ENCODE assay signal across 15 cellular contexts in genomic region chr12:115398311-115398781, GRCh38.
A peak's percentile ranks its signal among the peaks of the same experiment; 100 is the strongest.
DNase-seq lines count a peak whose midpoint lies in the region; ATAC-seq, FAIRE-seq and TF ChIP-seq lines count a peak whose summit lies in the region.
"Had no signal": no experiment of that assay in that cellular context is flagged by ENCODE, and none has a peak within 500 bp of the region (broad histone marks: within the 10 kb centered on the region; RNA-seq: fewer than 3 reads in every experiment).

No MANE protein-coding gene starts in this region.

- 0% methylated on average over 4 of the region's 4 CpGs for WGBS in K562 (ENCODE audit: insufficient coverage, low coverage, missing lambda C conversion rate)

- TF ChIP-seq RAD21 in K562 (CRISPR knock-in tag; conservative IDR thresholded peaks at IDR 0.05 in 1 of 2, IDR thresholded peaks at IDR 0.05 in 1 of 2): peak; percentile 41 to 58

- H2AFZ ChIP-seq in K562 (ENCODE audit: low read depth, low read length): no peak overlapping the region

- H4K20me1 ChIP-seq in K562 (replicated peaks; ENCODE audit: control insufficient read depth, insufficient read depth, low read length): no peaks in the 10 kb centered on the region

- no peak for TF ChIP-seq EP300 in K562 (IDR thresholded peaks at IDR 0.05; ENCODE audit: low read length)

- no peak overlapping the region for H3K4me3 ChIP-seq in K562
- H3K4me3 ChIP-seq: dorsolateral prefrontal cortex, pancreas had no signal

- H3K9me1 ChIP-seq in K562 (ENCODE audit: control insufficient read depth, insufficient read depth, low read length): no peaks in the 10 kb centered on the region

- CTCF ChIA-PET in K562 (lab: Yijun Ruan, JAX; ENCODE audit: low intra/inter-chr PET ratio): no interaction called here

- H3K9ac ChIP-seq in K562 (ENCODE audit: insufficient read depth in 1 of 2, low read depth in 2 of 2, low read length in 2 of 2): no peak overlapping the region

- no TSS peak for BruUV-seq in K562 (replicated peaks; lab: Mats Ljungman, UMichigan)

- H3K4me2 ChIP-seq in K562 (ENCODE audit: insufficient read depth, low read length): no peak overlapping the region

- H3K9me3 ChIP-seq in K562 (replicated peaks; ENCODE audit: control insufficient read depth, insufficient read depth, low read depth, low read length): no peaks in the 10 kb centered on the region
- H3K9me3 ChIP-seq: pancreas had no signal

- peak; percentile 21 to 45 (median 36); a peak in 3 of 6 replicates for TF ChIP-seq CTCF in K562 (IDR thresholded peaks at IDR 0.05 in 2 of 3, conservative IDR thresholded peaks at IDR 0.05 in 1 of 3; ENCODE audit: insufficient read depth in 2 of 3, low read depth in 1 of 3, low read length in 3 of 3)

- no peak for ATAC-seq in K562
- ATAC-seq: activated CD8-positive, alpha-beta memory T cell treated with anti-CD3 and anti-CD28 coated beads, Interleukin-2, amount 10 ng/mL, durations not matched to agents 7 days and 5 days; pancreas had no signal

- no peak for FAIRE-seq in K562 (lab: Jason Lieb, UNC)
- no peak for FAIRE-seq in GM12892 (lab: Jason Lieb, UNC)
- FAIRE-seq: pancreas had no signal

- intact Hi-C loops in K562 (cut with micrococcal nuclease): no loop called here
- intact Hi-C loops in posterior vena cava (cut with DNase I): loop anchor here in 1 of 2 donors (5.0 kb wide), 1 partner anchor 1611 kb away; no protein-coding TSS in a partner anchor

- no peak for TF ChIP-seq POLR2A in K562 (conservative IDR thresholded peaks at IDR 0.05)
- TF ChIP-seq POLR2A in GM12892 (IDR thresholded peaks at IDR 0.05; ENCODE audit: low read depth, low read length): no peak

- H3K27ac ChIP-seq in K562 (ENCODE audit: extremely low read depth, low read depth, low read length): no peak overlapping the region
- H3K27ac ChIP-seq: dorsolateral prefrontal cortex, pancreas had no signal

- POLR2A ChIA-PET in K562 (lab: Yijun Ruan, JAX): no interaction called here

- H3K36me3 ChIP-seq in K562 (ENCODE audit: control insufficient read depth, insufficient read depth, low read length): no peaks in the 10 kb centered on the region
- H3K36me3 ChIP-seq: pancreas had no signal

- H3K27me3 ChIP-seq in K562 (ENCODE audit: control insufficient read depth in 2 of 2, insufficient read depth in 2 of 2, low read length in 2 of 2): no peaks in the 10 kb centered on the region

- in situ Hi-C loops in K562 (cut with MboI): no loop called here

- DNase-seq in DMS153 (lab: John Stamatoyannopoulos, UW) (peak; percentile 65), DMS153 treated with DMSO at 0.1 percent for 48 hours (lab: John Stamatoyannopoulos, UW; ENCODE audit: unreplicated experiment) (no peak), NCI-H1092 (lab: John Stamatoyannopoulos, UW) (peak; percentile 38), K562 (ENCODE audit: extremely low read depth in 1 of 4, low spot score in 3 of 4) (no peak), mucosa of gallbladder (ENCODE audit: low spot score) (peak; percentile 34), posterior vena cava (ENCODE audit: low spot score) (no peak), GM12892 (ENCODE audit: insufficient read length) (no peak)
- DNase-seq in effector CD8-positive, alpha-beta T cell (lab: John Stamatoyannopoulos, UW): no peak
- DNase-seq: 8988T; activated CD8-positive, alpha-beta memory T cell treated with anti-CD3 and anti-CD28 coated beads, Interleukin-2, amount 10 ng/mL, durations not matched to agents 7 days and 5 days; DMS 273 treated with DMSO at 0.1 percent for 48 hours; dorsolateral prefrontal cortex; pancreas; stimulated activated CD4-positive, alpha-beta T cell treated with anti-CD3 and anti-CD28 coated beads, Interleukin-4, amount 100 ng/mL, for 4 hours; T-helper 9 cell had no signal

- H3K4me1 ChIP-seq in K562 (replicated peaks in 1 of 2; ENCODE audit: control insufficient read depth in 2 of 2, insufficient read depth in 2 of 2, low read length in 2 of 2): no peaks in the 10 kb centered on the region
- H3K4me1 ChIP-seq: pancreas had no signal

- H3K79me2 ChIP-seq in K562 (ENCODE audit: control insufficient read depth, insufficient read depth, low read length): no peaks in the 10 kb centered on the region

TF ChIP-seq in K562, 482 proteins besides CTCF, POLR2A, EP300 and RAD21:
- TF ChIP-seq ZNF668 (CRISPR knock-in tag; IDR thresholded peaks at IDR 0.05): no peak
- no peak for TF ChIP-seq HIVEP1 (CRISPR knock-in tag; IDR thresholded peaks at IDR 0.05)
- TF ChIP-seq HOXB6 (CRISPR knock-in tag; IDR thresholded peaks at IDR 0.05; ENCODE audit: borderline replicate concordance): no peak
- no peak for TF ChIP-seq ZNF224 (CRISPR knock-in tag; IDR thresholded peaks at IDR 0.05)
- TF ChIP-seq BHLHE40 (IDR thresholded peaks at IDR 0.05; ENCODE audit: low read length): no peak
- TF ChIP-seq MIER1 (IDR thresholded peaks at IDR 0.05; ENCODE audit: low read depth): no peak
- TF ChIP-seq ZNF696 (CRISPR knock-in tag; conservative IDR thresholded peaks at IDR 0.05): no peak
- no peak for TF ChIP-seq GABPB2 (CRISPR knock-in tag; conservative IDR thresholded peaks at IDR 0.05)
- no peak for TF ChIP-seq HNRNPH1 (optimal IDR thresholded peaks at IDR 0.05; ENCODE audit: low read depth, low read length)
- no peak for TF ChIP-seq SRSF7 (optimal IDR thresholded peaks at IDR 0.05; ENCODE audit: low read depth, low read length)
- no peak for TF ChIP-seq HBP1 (CRISPR knock-in tag; IDR thresholded peaks at IDR 0.05)
TF ChIP-seq in K562: peak in this region for 0.

Comparison
In these comparisons a context has a peak if more than half of its experiments do, and no peak if none do; other contexts are left out.
1. DNase-seq: peak in DMS153 (single experiment), NCI-H1092 (single experiment) and mucosa of gallbladder (single experiment); none in DMS153 treated with DMSO at 0.1 percent for 48 hours (single experiment), K562 (0 of 4), posterior vena cava (single experiment), GM12892 (single experiment) and effector CD8-positive, alpha-beta T cell (single experiment).